In the genomic region with DNA sequence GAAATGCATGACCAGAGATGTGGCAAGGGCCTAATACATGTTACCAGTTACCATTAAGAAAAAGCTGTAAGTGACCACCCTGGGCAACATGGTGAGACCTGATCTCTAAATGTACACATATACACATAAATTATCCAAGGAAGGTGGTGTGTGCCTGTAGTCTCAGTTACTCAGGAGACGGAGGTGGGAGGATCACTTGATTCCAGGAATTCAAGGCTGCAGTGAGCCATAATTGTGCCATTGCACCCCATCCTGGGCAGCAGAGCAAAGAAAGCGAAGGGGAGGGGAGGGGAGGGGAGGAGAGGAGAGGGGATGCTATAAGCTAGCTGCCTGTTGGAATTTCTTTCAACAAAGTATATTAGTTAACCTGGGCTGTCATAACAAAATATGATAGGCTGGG, we compare ENCODE assay signal across 5 cellular contexts.
"Had no signal": no experiment of that assay in that cellular context is flagged by ENCODE, and none has a peak within 500 bp of the region (broad histone marks: within the 10 kb centered on the region; RNA-seq: fewer than 3 reads in every experiment).

No MANE protein-coding gene starts in this region.

- DNase-seq: H9, HCEC 1CT, IMR-90 had no signal

- ATAC-seq: GM23338, K562 had no signal

- H3K4me3 ChIP-seq: GM23338, K562 had no signal
